Comparison of ENCODE assay signal across 1 cellular context in genomic region chr6:107045733-107046312, GRCh38.
TF ChIP-seq lines count a peak whose summit lies in the region.

No MANE protein-coding gene starts in this region.

TF ChIP-seq in SK-N-SH, 30 proteins besides CTCF, POLR2A, EP300 and RAD21 (continued from another document):
- no peak for TF ChIP-seq PBX3 (IDR thresholded peaks at IDR 0.05)
- no peak for TF ChIP-seq RCOR1 (IDR thresholded peaks at IDR 0.05; ENCODE audit: low read length)
- TF ChIP-seq RFX5 (IDR thresholded peaks at IDR 0.05; ENCODE audit: low read length), result no peak
- TF ChIP-seq EZH2phosphoT487 (IDR thresholded peaks at IDR 0.05; ENCODE audit: borderline replicate concordance, low read depth), result no peak
- no peak for TF ChIP-seq YY1 (IDR thresholded peaks at IDR 0.05; ENCODE audit: low read depth)
- TF ChIP-seq ZBTB33 (IDR thresholded peaks at IDR 0.05; ENCODE audit: borderline replicate concordance, low read depth), result no peak
- no peak for TF ChIP-seq POLR2AphosphoS5 (IDR thresholded peaks at IDR 0.05; ENCODE audit: low read depth, low read length)
- TF ChIP-seq FOSL2 (IDR thresholded peaks at IDR 0.05; ENCODE audit: borderline replicate concordance, low read depth), result no peak
- no peak for TF ChIP-seq TEAD4 (IDR thresholded peaks at IDR 0.05; ENCODE audit: borderline replicate concordance, insufficient read depth)
- TF ChIP-seq TCF12 (IDR thresholded peaks at IDR 0.05), result no peak
